ENCODE assay signal across 19 cellular contexts in genomic region chr1:33122483-33123170, GRCh38. TPM values are rescaled to one million over a fixed set of nuclear protein-coding genes. Genes with fewer than 3 reads are reported as not detected.
DNase-seq lines count a peak whose midpoint lies in the region; ATAC-seq, FAIRE-seq and TF ChIP-seq lines count a peak whose summit lies in the region.
"Had no signal": no experiment of that assay in that cellular context is flagged by ENCODE, and none has a peak within 500 bp of the region (broad histone marks: within the 10 kb centered on the region; RNA-seq: fewer than 3 reads in every experiment).

No MANE protein-coding gene starts in this region.

- no peak for TF ChIP-seq POLR2A in sigmoid colon (IDR thresholded peaks at IDR 0.05)

- H3K27me3 Mint-ChIP-seq in activated CD8-positive, alpha-beta T cell treated with anti-CD3 and anti-CD28 coated beads, Interleukin-2, amount 10 ng/mL, durations not matched to agents 7 days and 5 days (ENCODE audit: low read depth): no peaks in the 10 kb centered on the region
- H3K27me3 Mint-ChIP-seq in activated CD8-positive, alpha-beta T cell treated with anti-CD3 and anti-CD28 coated beads for 36 hours: no peaks in the 10 kb centered on the region
- H3K27me3 Mint-ChIP-seq: CD4-positive, alpha-beta T cell had no signal

- DNase-seq in activated CD8-positive, alpha-beta T cell treated with anti-CD3 and anti-CD28 coated beads, Interleukin-2, amount 10 ng/mL, durations not matched to agents 7 days and 5 days: peak; percentile 17
- DNase-seq in activated CD8-positive, alpha-beta T cell treated with anti-CD3 and anti-CD28 coated beads for 36 hours: no peak
- no peak for DNase-seq in RWPE1 (ENCODE audit: low spot score)
- no peak for DNase-seq in keratinocyte (ENCODE audit: low read depth, low spot score)
- no peak for DNase-seq in stimulated activated effector memory CD8-positive, alpha-beta T cell treated with anti-CD3 and anti-CD28 coated beads, Interleukin-12 subunit alpha, Interleukin-12 subunit beta, amount 100 ng/mL, for 72 hours (ENCODE audit: low spot score in 2 of 2)
- no peak for DNase-seq in GF-D8 (lab: John Stamatoyannopoulos, UW)
- no peak for DNase-seq in sigmoid colon
- DNase-seq: 8988T; BE2C; Calu3; CD4-positive, alpha-beta T cell; DMS53; H7; NCI-H1092 treated with DMSO at 0.1 percent for 48 hours; NCI-H187; NCI-H226; NCI-H524 treated with DMSO at 0.1 percent for 48 hours had no signal

- no peak for ATAC-seq in activated CD8-positive, alpha-beta T cell treated with anti-CD3 and anti-CD28 coated beads, Interleukin-2, amount 10 ng/mL, durations not matched to agents 7 days and 5 days
- no peak for ATAC-seq in activated CD8-positive, alpha-beta T cell treated with anti-CD3 and anti-CD28 coated beads for 36 hours
- no peak for ATAC-seq in stimulated activated effector memory CD8-positive, alpha-beta T cell treated with anti-CD3 and anti-CD28 coated beads, Interleukin-12 subunit alpha, Interleukin-12 subunit beta, amount 100 ng/mL, for 72 hours
- ATAC-seq in GM18861 (IDR thresholded peaks at IDR 0.05; ENCODE audit: unreplicated experiment): no peak
- ATAC-seq: HepG2 had no signal

- no peak overlapping the region for H3K4me3 Mint-ChIP-seq in activated CD8-positive, alpha-beta T cell treated with anti-CD3 and anti-CD28 coated beads, Interleukin-2, amount 10 ng/mL, durations not matched to agents 7 days and 5 days
- H3K4me3 Mint-ChIP-seq in activated CD8-positive, alpha-beta T cell treated with anti-CD3 and anti-CD28 coated beads for 36 hours: no peak overlapping the region
- no peak overlapping the region for H3K4me3 Mint-ChIP-seq in stimulated activated effector memory CD8-positive, alpha-beta T cell treated with anti-CD3 and anti-CD28 coated beads, Interleukin-12 subunit alpha, Interleukin-12 subunit beta, amount 100 ng/mL, for 72 hours
- H3K4me3 Mint-ChIP-seq: CD4-positive, alpha-beta T cell had no signal

- peaks cover 0 to 4% of the 10 kb centered on the region in 2 experiments for H3K36me3 ChIP-seq in keratinocyte (ENCODE audit: control insufficient read depth in 2 of 2, extremely low read depth in 1 of 2, insufficient read depth in 2 of 2, low read length in 2 of 2)
- H3K36me3 ChIP-seq in sigmoid colon: no peaks in the 10 kb centered on the region
- H3K36me3 ChIP-seq: BE2C had no signal

- H3K9ac ChIP-seq in keratinocyte (ENCODE audit: control insufficient read depth, extremely low read depth, insufficient read depth, low read length): no peak overlapping the region

- H3K9me3 ChIP-seq in keratinocyte (ENCODE audit: control insufficient read depth, low read depth, low read length): no peaks in the 10 kb centered on the region
- H3K9me3 ChIP-seq in sigmoid colon: no peaks in the 10 kb centered on the region
- H3K9me3 ChIP-seq: BE2C had no signal

- H3K79me2 ChIP-seq in keratinocyte (ENCODE audit: control insufficient read depth, insufficient read depth, low read length): peaks cover 8% of the 10 kb centered on the region

- H3K27ac ChIP-seq in RWPE1: peak overlapping the region; percentile 15; the same call in 1 of the 2 replicates
- no peak overlapping the region for H3K27ac ChIP-seq in keratinocyte (ENCODE audit: control insufficient read depth, insufficient read depth, low read length)
- H3K27ac ChIP-seq in sigmoid colon: no peak overlapping the region

- dilution Hi-C loops in keratinocyte (cut with MboI; ENCODE audit: extremely low pct_ligation_motif_present, low sequenced_read_pairs): no loop called here

- FAIRE-seq in keratinocyte (lab: Jason Lieb, UNC): no peak
- FAIRE-seq: HepG2 had no signal

- intact Hi-C loops in activated CD8-positive, alpha-beta T cell treated with anti-CD3 and anti-CD28 coated beads for 36 hours (cut with micrococcal nuclease): no loop called here
- intact Hi-C loops in sigmoid colon (cut with DNase I): no loop called here

- H3K4me1 ChIP-seq in keratinocyte (ENCODE audit: control insufficient read depth, extremely low read depth, insufficient read depth, low read length): peaks cover 26% of the 10 kb centered on the region
- peaks cover 0 to 10% (median 7%) of the 10 kb centered on the region in 4 donors for H3K4me1 ChIP-seq in sigmoid colon
- H3K4me1 ChIP-seq: BE2C had no signal

- H3K4me3 ChIP-seq in keratinocyte (ENCODE audit: control insufficient read depth in 2 of 3, extremely low read depth in 1 of 3, insufficient read depth in 2 of 3, low read depth in 1 of 3, low read length in 3 of 3) (no peak overlapping the region), sigmoid colon (no peak overlapping the region)

- H3K9me1 ChIP-seq in keratinocyte (ENCODE audit: control insufficient read depth, extremely low read depth, insufficient read depth, low read length): no peaks in the 10 kb centered on the region

- H3K4me1 Mint-ChIP-seq in activated CD8-positive, alpha-beta T cell treated with anti-CD3 and anti-CD28 coated beads, Interleukin-2, amount 10 ng/mL, durations not matched to agents 7 days and 5 days (ENCODE audit: low read depth): peaks cover 19% of the 10 kb centered on the region
- H3K4me1 Mint-ChIP-seq in activated CD8-positive, alpha-beta T cell treated with anti-CD3 and anti-CD28 coated beads for 36 hours (ENCODE audit: low read depth): peaks cover 12% of the 10 kb centered on the region
- peaks cover 18% of the 10 kb centered on the region for H3K4me1 Mint-ChIP-seq in stimulated activated effector memory CD8-positive, alpha-beta T cell treated with anti-CD3 and anti-CD28 coated beads, Interleukin-12 subunit alpha, Interleukin-12 subunit beta, amount 100 ng/mL, for 72 hours

- no peaks in the 10 kb centered on the region for H3K9me3 Mint-ChIP-seq in activated CD8-positive, alpha-beta T cell treated with anti-CD3 and anti-CD28 coated beads, Interleukin-2, amount 10 ng/mL, durations not matched to agents 7 days and 5 days (ENCODE audit: insufficient read depth)
- no peaks in the 10 kb centered on the region for H3K9me3 Mint-ChIP-seq in activated CD8-positive, alpha-beta T cell treated with anti-CD3 and anti-CD28 coated beads for 36 hours
- no peaks in the 10 kb centered on the region for H3K9me3 Mint-ChIP-seq in stimulated activated effector memory CD8-positive, alpha-beta T cell treated with anti-CD3 and anti-CD28 coated beads, Interleukin-12 subunit alpha, Interleukin-12 subunit beta, amount 100 ng/mL, for 72 hours

- CTCF ChIA-PET in activated CD8-positive, alpha-beta T cell treated with anti-CD3 and anti-CD28 coated beads, Interleukin-2, amount 10 ng/mL, durations not matched to agents 7 days and 5 days (lab: Charles Lee): no interaction called here
- CTCF ChIA-PET in activated CD8-positive, alpha-beta T cell treated with anti-CD3 and anti-CD28 coated beads for 36 hours (lab: Charles Lee): interaction anchor here (1.2 kb wide), 1 partner anchor 27 kb away, joined by 4 read pairs; no protein-coding TSS in a partner anchor
- CTCF ChIA-PET in RWPE1 (lab: Yijun Ruan, JAX): interaction anchor here (0.6 kb wide), 2 partner anchors 36 to 51 kb away, joined by 3 read pairs; no protein-coding TSS in a partner anchor

- TF ChIP-seq CTCF in activated CD8-positive, alpha-beta T cell treated with anti-CD3 and anti-CD28 coated beads for 36 hours (IDR thresholded peaks at IDR 0.05): no peak
- TF ChIP-seq CTCF in RWPE1 (conservative IDR thresholded peaks at IDR 0.05; ENCODE audit: low read depth): no peak
- TF ChIP-seq CTCF in keratinocyte (optimal IDR thresholded peaks at IDR 0.05 in 1 of 3, IDR thresholded peaks at IDR 0.05 in 1 of 3, conservative IDR thresholded peaks at IDR 0.05 in 1 of 3; ENCODE audit: extremely low read depth in 1 of 3, insufficient read depth in 2 of 3, low read length in 3 of 3): no peak
- TF ChIP-seq CTCF in sigmoid colon (IDR thresholded peaks at IDR 0.05): no peak

- H2AFZ ChIP-seq in keratinocyte (ENCODE audit: control insufficient read depth, low read length): peak overlapping the region; percentile 11

- no peak for TF ChIP-seq EP300 in sigmoid colon (IDR thresholded peaks at IDR 0.05)

- H3K27me3 ChIP-seq in keratinocyte (ENCODE audit: control insufficient read depth, extremely low read depth, insufficient read depth, low read length): no peaks in the 10 kb centered on the region
- H3K27me3 ChIP-seq in sigmoid colon: no peaks in the 10 kb centered on the region
- H3K27me3 ChIP-seq: BE2C had no signal

- POLR2A ChIA-PET in activated CD8-positive, alpha-beta T cell treated with anti-CD3 and anti-CD28 coated beads, Interleukin-2, amount 10 ng/mL, durations not matched to agents 7 days and 5 days (lab: Charles Lee): no interaction called here
- POLR2A ChIA-PET in activated CD8-positive, alpha-beta T cell treated with anti-CD3 and anti-CD28 coated beads for 36 hours (lab: Charles Lee): interaction anchor here (1.2 kb wide), 1 partner anchor 36 kb away, joined by 3 read pairs; no protein-coding TSS in a partner anchor
- POLR2A ChIA-PET in RWPE1 (lab: Yijun Ruan, JAX; ENCODE audit: low non-redundant PET): no interaction called here

- no peak overlapping the region for H3K27ac Mint-ChIP-seq in activated CD8-positive, alpha-beta T cell treated with anti-CD3 and anti-CD28 coated beads, Interleukin-2, amount 10 ng/mL, durations not matched to agents 7 days and 5 days
- no peak overlapping the region for H3K27ac Mint-ChIP-seq in activated CD8-positive, alpha-beta T cell treated with anti-CD3 and anti-CD28 coated beads for 36 hours
- H3K27ac Mint-ChIP-seq in stimulated activated effector memory CD8-positive, alpha-beta T cell treated with anti-CD3 and anti-CD28 coated beads, Interleukin-12 subunit alpha, Interleukin-12 subunit beta, amount 100 ng/mL, for 72 hours: peak overlapping the region; percentile 26
- H3K27ac Mint-ChIP-seq: CD4-positive, alpha-beta T cell had no signal

- peak overlapping the region; percentile 17 for H3K4me2 ChIP-seq in keratinocyte (ENCODE audit: control insufficient read depth, extremely low read depth, insufficient read depth, low read depth, low read length)

- H4K20me1 ChIP-seq in keratinocyte (ENCODE audit: control insufficient read depth, extremely low read depth, insufficient read depth, low read length): no peaks in the 10 kb centered on the region

- 85 to 87% methylated on average over 7 of the region's 7 CpGs for WGBS in sigmoid colon, 2 donors

- H3K36me3 Mint-ChIP-seq in activated CD8-positive, alpha-beta T cell treated with anti-CD3 and anti-CD28 coated beads, Interleukin-2, amount 10 ng/mL, durations not matched to agents 7 days and 5 days (ENCODE audit: low read depth): peaks cover 22% of the 10 kb centered on the region
- H3K36me3 Mint-ChIP-seq in activated CD8-positive, alpha-beta T cell treated with anti-CD3 and anti-CD28 coated beads for 36 hours (ENCODE audit: low read depth): peaks cover 14% of the 10 kb centered on the region
- H3K36me3 Mint-ChIP-seq in stimulated activated effector memory CD8-positive, alpha-beta T cell treated with anti-CD3 and anti-CD28 coated beads, Interleukin-12 subunit alpha, Interleukin-12 subunit beta, amount 100 ng/mL, for 72 hours: peaks cover 8% of the 10 kb centered on the region

RNA-seq across cellular contexts. Expression of gene AZIN2, which starts 41.7 kb away (rescaled TPM):
- 10 to 100 TPM; 11.0 to 12.0 TPM for total RNA-seq in activated CD8-positive, alpha-beta T cell treated with anti-CD3 and anti-CD28 coated beads, Interleukin-2, amount 10 ng/mL, durations not matched to agents 7 days and 5 days
- total RNA-seq in activated CD8-positive, alpha-beta T cell treated with anti-CD3 and anti-CD28 coated beads for 36 hours: 1 to 10 TPM; 2.5 TPM
- 5.9 to 9.1 TPM (median 6.7 TPM) in 3 replicates for polyA plus RNA-seq in keratinocyte
- polyA plus RNA-seq in keratinocyte (2011; ENCODE audit: low read depth): 1.1 TPM
- polyA plus RNA-seq in keratinocyte (2011; cell fraction: cytosol; rRNA removed): 4.0 and 7.1 TPM in 2 replicates
- 15.5 and 24.5 TPM in 2 replicates for polyA plus RNA-seq in keratinocyte (2011; cell fraction: nucleus; rRNA removed)
- 2.9 and 5.1 TPM in 2 replicates for polyA plus RNA-seq in keratinocyte (2012; ENCODE audit: low replicate concordance)
- 3.2 to 8.6 TPM (median 8.3 TPM) in 3 replicates for polyA minus RNA-seq in keratinocyte
- polyA minus RNA-seq in keratinocyte (2011; cell fraction: cytosol; rRNA and poly(A)+ RNA removed): 10.0 TPM
- polyA minus RNA-seq in keratinocyte (2011; cell fraction: nucleus; rRNA and poly(A)+ RNA removed): 8.8 and 15.8 TPM in 2 replicates
- 1 to 10 TPM; 1.1 to 2.5 (median 1.5) TPM for total RNA-seq in sigmoid colon
- polyA plus RNA-seq in sigmoid colon: 10 to 100 TPM in 2 of 3 donors, 1 to 10 TPM in 1; 3.6 to 30.9 (median 14.8) TPM

RNA-seq across cellular contexts. Expression of gene TRIM62, which starts 59.2 kb away (rescaled TPM):
- 10 to 100 TPM in 1 of 2 experiments, 1 to 10 TPM in 1; 9.7 to 10.0 TPM for total RNA-seq in activated CD8-positive, alpha-beta T cell treated with anti-CD3 and anti-CD28 coated beads, Interleukin-2, amount 10 ng/mL, durations not matched to agents 7 days and 5 days
- 1 to 10 TPM; 3.8 to 5.2 TPM for total RNA-seq in activated CD8-positive, alpha-beta T cell treated with anti-CD3 and anti-CD28 coated beads for 36 hours
- polyA plus RNA-seq in keratinocyte: 2.0 to 4.7 TPM (median 2.2 TPM) in 3 replicates
- polyA plus RNA-seq in keratinocyte (2011; ENCODE audit: low read depth): 2.0 TPM
- 4.6 and 5.5 TPM in 2 replicates for polyA plus RNA-seq in keratinocyte (2011; cell fraction: cytosol; rRNA removed)
- 10.2 and 13.8 TPM in 2 replicates for polyA plus RNA-seq in keratinocyte (2011; cell fraction: nucleus; rRNA removed)
- 6.9 TPM in 2 replicates for polyA plus RNA-seq in keratinocyte (2012; ENCODE audit: low replicate concordance)
- 2.8 to 17.1 TPM (median 5.5 TPM) in 3 replicates for polyA minus RNA-seq in keratinocyte
- 8.6 TPM for polyA minus RNA-seq in keratinocyte (2011; cell fraction: cytosol; rRNA and poly(A)+ RNA removed)
- polyA minus RNA-seq in keratinocyte (2011; cell fraction: nucleus; rRNA and poly(A)+ RNA removed): 6.9 and 7.8 TPM in 2 replicates
- 1 to 10 TPM; 3.2 to 5.2 (median 4.5) TPM for total RNA-seq in sigmoid colon
- polyA plus RNA-seq in sigmoid colon: 1 to 10 TPM; 1.2 to 4.5 (median 1.6) TPM
